In the genomic region with DNA sequence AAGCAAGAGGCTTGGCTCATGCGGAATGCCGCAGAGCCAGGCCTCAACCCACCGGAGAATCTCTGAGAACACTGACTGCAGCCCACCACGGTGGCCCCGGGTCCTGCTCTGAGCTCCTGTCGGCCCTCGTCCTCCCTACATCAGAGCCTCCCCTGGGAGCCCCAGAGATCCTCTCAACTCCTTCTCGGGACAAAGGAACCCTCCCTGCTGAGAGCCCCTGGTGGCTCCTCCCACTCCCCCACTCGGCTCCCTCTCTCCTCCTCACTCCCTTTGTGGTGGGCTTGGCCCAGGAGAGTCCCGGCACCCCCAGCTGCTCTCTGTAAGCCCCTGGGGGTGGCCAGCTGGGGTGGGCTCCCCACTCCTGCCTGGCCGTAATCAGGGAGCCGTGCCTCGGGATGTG, we compare ENCODE assay signal across 8 cellular contexts. TPM values are rescaled to one million over a fixed set of nuclear protein-coding genes. Genes with fewer than 3 reads are reported as not detected.
A peak's percentile ranks its signal among the peaks of the same experiment; 100 is the strongest.
DNase-seq lines count a peak whose midpoint lies in the region; ATAC-seq and TF ChIP-seq lines count a peak whose summit lies in the region.

No MANE protein-coding gene starts in this region.

- H3K4me3 Mint-ChIP-seq in activated naive CD4-positive, alpha-beta T cell treated with anti-CD3 and anti-CD28 coated beads, Interleukin-2, amount 10 ng/mL, durations not matched to agents 7 days and 5 days, result peak overlapping the region; percentile 68
- peak overlapping the region; percentile 82 to 85 for H3K4me3 Mint-ChIP-seq in effector memory CD8-positive, alpha-beta T cell
- peak overlapping the region; percentile 78 for H3K4me3 Mint-ChIP-seq in neural progenitor cell

- H3K36me3 Mint-ChIP-seq in activated naive CD4-positive, alpha-beta T cell treated with anti-CD3 and anti-CD28 coated beads, Interleukin-2, amount 10 ng/mL, durations not matched to agents 7 days and 5 days, result no peaks in the 10 kb centered on the region
- no peaks in the 10 kb centered on the region for H3K36me3 Mint-ChIP-seq in effector memory CD8-positive, alpha-beta T cell (ENCODE audit: insufficient read depth)
- peaks cover 2% of the 10 kb centered on the region for H3K36me3 Mint-ChIP-seq in neural progenitor cell

- TF ChIP-seq CTCF in OCI-LY1 (IDR thresholded peaks at IDR 0.05; ENCODE audit: low read length), result no peak
- TF ChIP-seq CTCF in neural progenitor cell (IDR thresholded peaks at IDR 0.05), result no peak

- H3F3A ChIP-seq in OCI-LY1 (ENCODE audit: insufficient read depth, low read length), result no peaks in the 10 kb centered on the region
- H3F3A ChIP-seq in neural progenitor cell (ENCODE audit: low read depth), result peaks cover 38% of the 10 kb centered on the region

- peaks cover 36% of the 10 kb centered on the region for H3K4me1 Mint-ChIP-seq in activated naive CD4-positive, alpha-beta T cell treated with anti-CD3 and anti-CD28 coated beads, Interleukin-2, amount 10 ng/mL, durations not matched to agents 7 days and 5 days
- H3K4me1 Mint-ChIP-seq in effector memory CD8-positive, alpha-beta T cell (ENCODE audit: low read depth in 2 of 2), result peaks cover 9 to 12% of the 10 kb centered on the region in 2 donors
- peaks cover 39% of the 10 kb centered on the region for H3K4me1 Mint-ChIP-seq in neural progenitor cell

- H3K27ac Mint-ChIP-seq in activated naive CD4-positive, alpha-beta T cell treated with anti-CD3 and anti-CD28 coated beads, Interleukin-2, amount 10 ng/mL, durations not matched to agents 7 days and 5 days, result peak overlapping the region; percentile 84
- peak overlapping the region in 1 of 2 donors; percentile 76 for H3K27ac Mint-ChIP-seq in effector memory CD8-positive, alpha-beta T cell
- H3K27ac Mint-ChIP-seq in neural progenitor cell, result peak overlapping the region; percentile 37

- no peak for DNase-seq in activated naive CD4-positive, alpha-beta T cell treated with anti-CD3 and anti-CD28 coated beads, Interleukin-2, amount 10 ng/mL, durations not matched to agents 7 days and 5 days
- DNase-seq in activated naive CD4-positive, alpha-beta T cell treated with anti-CD3 and anti-CD28 coated beads, Interleukin-2, amount 50 U/mL, for 16 hours, result no peak
- no peak for DNase-seq in effector memory CD8-positive, alpha-beta T cell
- peak; percentile 57 for DNase-seq in neural progenitor cell (ENCODE audit: low spot score)
- no peak for DNase-seq in stimulated activated naive CD4-positive, alpha-beta T cell (lab: John Stamatoyannopoulos, UW)
- DNase-seq in HT-29 (ENCODE audit: low spot score), result no peak
- no peak for DNase-seq in NCI-H1105 (lab: John Stamatoyannopoulos, UW)

- no peak overlapping the region for H2AFZ ChIP-seq in OCI-LY1 (ENCODE audit: low read length)
- no peak overlapping the region for H2AFZ ChIP-seq in neural progenitor cell (replicated peaks)

- H3K36me3 ChIP-seq in OCI-LY1 (ENCODE audit: insufficient read depth, low read length), result no peaks in the 10 kb centered on the region; the same call in 1 of the 2 replicates
- H3K36me3 ChIP-seq in neural progenitor cell, result no peaks in the 10 kb centered on the region

- H3K27me3 ChIP-seq in OCI-LY1 (ENCODE audit: insufficient read depth, low read length), result peaks cover 16% of the 10 kb centered on the region
- no peaks in the 10 kb centered on the region for H3K27me3 ChIP-seq in neural progenitor cell

- no peaks in the 10 kb centered on the region for H3K9me2 ChIP-seq in OCI-LY1 (ENCODE audit: low read depth, low read length)

- H3K9me3 ChIP-seq in OCI-LY1 (ENCODE audit: low read length) (0 out of 2 replicates have a peak, but pooled peaks cover 3% of the 10 kb centered on the region), neural progenitor cell (ENCODE audit: low read depth) (no peaks in the 10 kb centered on the region)

- peak overlapping the region; percentile 53 for H3K9ac ChIP-seq in OCI-LY1 (ENCODE audit: low read length)
- H3K9ac ChIP-seq in neural progenitor cell, result no peak overlapping the region

- H3K9me3 Mint-ChIP-seq in activated naive CD4-positive, alpha-beta T cell treated with anti-CD3 and anti-CD28 coated beads, Interleukin-2, amount 10 ng/mL, durations not matched to agents 7 days and 5 days, result no peaks in the 10 kb centered on the region
- no peaks in the 10 kb centered on the region for H3K9me3 Mint-ChIP-seq in effector memory CD8-positive, alpha-beta T cell
- peaks cover 3% of the 10 kb centered on the region for H3K9me3 Mint-ChIP-seq in neural progenitor cell

- peak overlapping the region; percentile 82 for H3K4me2 ChIP-seq in OCI-LY1 (ENCODE audit: low read length)
- H3K4me2 ChIP-seq in neural progenitor cell, result peak overlapping the region; percentile 81

- H3K79me2 ChIP-seq in OCI-LY1 (ENCODE audit: insufficient read depth, low read length), result no peaks in the 10 kb centered on the region
- H3K79me2 ChIP-seq in neural progenitor cell (ENCODE audit: low read depth), result no peaks in the 10 kb centered on the region

- no peak for ATAC-seq in effector memory CD8-positive, alpha-beta T cell (replicated peaks)

- CTCF ChIA-PET in activated naive CD4-positive, alpha-beta T cell treated with anti-CD3 and anti-CD28 coated beads, Interleukin-2, amount 10 ng/mL, durations not matched to agents 7 days and 5 days (lab: Charles Lee), result interaction anchor here (1.8 kb wide), 1 partner anchor 31 kb away, joined by 8 read pairs; no protein-coding TSS in a partner anchor

- H3K27me3 Mint-ChIP-seq in activated naive CD4-positive, alpha-beta T cell treated with anti-CD3 and anti-CD28 coated beads, Interleukin-2, amount 10 ng/mL, durations not matched to agents 7 days and 5 days, result peaks cover 62% of the 10 kb centered on the region
- H3K27me3 Mint-ChIP-seq in effector memory CD8-positive, alpha-beta T cell, result peaks cover 6 to 49% of the 10 kb centered on the region in 2 donors
- peaks cover 4% of the 10 kb centered on the region for H3K27me3 Mint-ChIP-seq in neural progenitor cell (ENCODE audit: insufficient read depth, low read depth)

- H4K20me1 ChIP-seq in OCI-LY1 (ENCODE audit: insufficient read depth, low read length) (no peaks in the 10 kb centered on the region), neural progenitor cell (ENCODE audit: low read depth) (no peaks in the 10 kb centered on the region)

- H3K27ac ChIP-seq in OCI-LY1 (ENCODE audit: low read depth, low read length, poor library complexity, severe bottlenecking), result no peak overlapping the region
- no peak overlapping the region for H3K27ac ChIP-seq in neural progenitor cell

- H3K4me1 ChIP-seq in OCI-LY1 (ENCODE audit: insufficient read depth, low read length, severe bottlenecking) (peaks cover 19% of the 10 kb centered on the region), neural progenitor cell (peaks cover 53% of the 10 kb centered on the region)

- peak overlapping the region; percentile 57 for H3K4me3 ChIP-seq in OCI-LY1 (ENCODE audit: low read depth, low read length, poor library complexity, severe bottlenecking)
- H3K4me3 ChIP-seq in neural progenitor cell, result no peak overlapping the region

RNA-seq across cellular contexts. Expression of gene INF2, which starts 11.1 kb away (rescaled TPM):
- 7.8 and 24.0 TPM in 2 replicates for total RNA-seq in neural progenitor cell (ENCODE audit: low replicate concordance)
- total RNA-seq in HT-29 (2014; rRNA removed; shearing (Covaris generic)), result 293 and 322 TPM in 2 replicates

RNA-seq across cellular contexts. Expression of gene ADSS1, which starts 45.7 kb away (rescaled TPM):
- 25.3 and 26.4 TPM in 2 replicates for total RNA-seq in neural progenitor cell (ENCODE audit: low replicate concordance)
- total RNA-seq in HT-29 (2014; rRNA removed; shearing (Covaris generic)), result 2.1 and 8.3 TPM in 2 replicates

Comparison
In these comparisons a context has a peak if more than half of its experiments do, and no peak if none do; other contexts are left out.
1. RNA of gene INF2, which starts 11.1 kb away (total RNA-seq): 293 to 322 TPM in HT-29; 7.8 to 24.0 TPM in neural progenitor cell; every median in the first group is over 10 times any median in the second.
2. Peak in every context shown above with its lines, with median percentiles within 50 percentile points of each other: H3K4me3 Mint-ChIP-seq.